ENCODE assay signal across 12 cellular contexts in genomic region chr17:18490016-18490415, GRCh38. TPM values are rescaled to one million over a fixed set of nuclear protein-coding genes. Genes with fewer than 3 reads are reported as not detected.
"Had no signal": no experiment of that assay in that cellular context is flagged by ENCODE, and none has a peak within 500 bp of the region (broad histone marks: within the 10 kb centered on the region; RNA-seq: fewer than 3 reads in every experiment).

No MANE protein-coding gene starts in this region.

RNA-seq across cellular contexts. Expression of gene LGALS9C, which starts 13.4 kb away (rescaled TPM):
- total RNA-seq: hepatocyte, kidney, kidney epithelial cell, left cardiac atrium, left ventricle myocardium inferior, left ventricle myocardium superior, lung microvascular endothelial cell, mesenteric fat pad, mesothelial cell of epicardium, myocyte had no signal
- polyA plus RNA-seq: hepatocyte; mammary epithelial cell; naive thymus-derived CD4-positive, alpha-beta T cell had no signal
